In the genomic region with DNA sequence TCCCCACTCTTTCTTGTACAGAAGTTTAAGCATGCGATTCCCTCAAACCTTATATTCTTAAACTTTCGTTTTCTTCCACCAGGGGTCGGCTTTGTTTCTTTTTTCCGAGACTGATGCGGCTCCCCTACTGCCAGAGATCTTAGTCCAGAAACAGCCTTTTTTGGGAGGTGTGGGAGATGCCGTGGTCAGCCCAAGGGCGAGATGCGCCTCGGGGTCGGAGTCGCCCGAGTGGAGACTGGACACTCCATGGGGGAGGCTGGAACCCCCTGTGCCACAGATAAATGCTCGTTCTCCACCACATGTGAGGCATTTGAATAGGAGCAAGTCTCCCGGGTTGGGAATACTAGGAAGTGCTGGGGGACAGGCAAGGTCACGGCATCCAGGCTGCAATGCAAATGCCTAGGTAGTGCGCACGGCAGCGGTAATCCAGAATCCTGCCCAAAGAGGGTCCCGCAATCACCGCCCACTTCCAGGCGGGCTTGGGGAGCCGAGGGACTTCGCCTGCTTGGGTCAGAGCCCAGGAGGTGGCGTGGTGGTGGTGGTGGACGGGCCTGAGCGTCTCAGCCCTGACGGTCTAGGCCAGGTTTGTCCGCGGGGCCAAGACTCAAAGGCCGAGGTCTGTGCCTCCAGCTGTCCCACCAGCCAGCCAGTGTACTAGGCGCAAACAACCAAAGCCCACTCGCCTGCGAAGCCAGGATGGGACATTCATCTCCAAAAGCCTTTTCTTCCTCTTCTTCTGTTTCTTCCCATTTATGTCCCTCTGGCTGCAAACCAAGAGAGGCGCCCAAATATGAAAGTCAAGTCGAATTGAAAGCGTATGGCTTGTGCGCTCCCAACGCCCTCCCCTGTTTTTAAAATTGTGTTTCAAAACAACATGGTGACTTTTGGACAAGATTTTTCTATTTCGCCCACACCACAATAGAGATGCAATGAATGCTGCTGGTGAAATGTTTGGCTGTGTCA, we compare ENCODE assay signal across 8 cellular contexts. TPM values are rescaled to one million over a fixed set of nuclear protein-coding genes. Genes with fewer than 3 reads are reported as not detected.
DNase-seq lines count a peak whose midpoint lies in the region; ATAC-seq and TF ChIP-seq lines count a peak whose summit lies in the region.

No MANE protein-coding gene starts in this region.

- no peaks in the 10 kb centered on the region for H3K9me3 ChIP-seq in colonic mucosa

- H3K36me3 ChIP-seq in colonic mucosa, result no peaks in the 10 kb centered on the region

- POLR2A ChIA-PET in GM10248 (lab: Yijun Ruan, JAX), result no interaction called here

- no peak overlapping the region for H3K4me3 ChIP-seq in colonic mucosa

- H3K4me3 Mint-ChIP-seq in activated T-cell treated with anti-CD3 and anti-CD28 coated beads, Interleukin-2, amount 50 U/mL, for 4 hours, result peak overlapping the region; percentile 58

- H3K9me3 Mint-ChIP-seq in activated T-cell treated with anti-CD3 and anti-CD28 coated beads, Interleukin-2, amount 50 U/mL, for 4 hours, result no peaks in the 10 kb centered on the region

- CTCF ChIA-PET in GM10248 (lab: Yijun Ruan, JAX), result interaction anchor here (0.7 to 1.6 kb wide), 3 partner anchors 9 to 380 kb away, joined by 3 read pairs; no protein-coding TSS in a partner anchor

- peaks cover 22% of the 10 kb centered on the region for H3K4me1 ChIP-seq in colonic mucosa

- H3K27me3 Mint-ChIP-seq in activated T-cell treated with anti-CD3 and anti-CD28 coated beads, Interleukin-2, amount 50 U/mL, for 4 hours (ENCODE audit: low read depth), result peaks cover 84% of the 10 kb centered on the region

- DNase-seq in AG08396 (ENCODE audit: low spot score) (peak; percentile 77), GM10248 (ENCODE audit: extremely low spot score) (no peak), NCI-H2171 (lab: John Stamatoyannopoulos, UW) (peak; percentile 8), head of caudate nucleus (peak in 23 of 42 donors; percentile 19 to 78 (median 48)), pons (ENCODE audit: low spot score) (peak; percentile 53), colonic mucosa (no peak)
- DNase-seq in activated T-cell treated with anti-CD3 and anti-CD28 coated beads, Interleukin-2, amount 50 U/mL, for 4 hours, result no peak

- H3K36me3 Mint-ChIP-seq in activated T-cell treated with anti-CD3 and anti-CD28 coated beads, Interleukin-2, amount 50 U/mL, for 4 hours (ENCODE audit: insufficient read depth), result no peaks in the 10 kb centered on the region

- intact Hi-C loops in head of caudate nucleus (cut with DNase I), result loop anchor here (5.0 kb wide), 1 partner anchor 413 kb away; no protein-coding TSS in a partner anchor
- intact Hi-C loops in colonic mucosa (cut with DNase I), result loop anchor here (5.0 to 10.0 kb wide), 3 partner anchors 53 to 413 kb away; partner anchors contain the start of gene NR2E1

- no peak overlapping the region for H3K27ac ChIP-seq in colonic mucosa

- H3K4me1 Mint-ChIP-seq in activated T-cell treated with anti-CD3 and anti-CD28 coated beads, Interleukin-2, amount 50 U/mL, for 4 hours (ENCODE audit: low read depth), result peaks cover 42% of the 10 kb centered on the region

- TF ChIP-seq CTCF in GM10248 (IDR thresholded peaks at IDR 0.05; ENCODE audit: control extremely low read depth, extremely low read depth, low read depth, missing control alignments) (peak; percentile 42), colonic mucosa (IDR thresholded peaks at IDR 0.05) (no peak)

- no peak overlapping the region for H3K9ac ChIP-seq in colonic mucosa (ENCODE audit: low read depth in 2 of 2, low read length in 2 of 2)

- no peak for ATAC-seq in activated T-cell treated with anti-CD3 and anti-CD28 coated beads, Interleukin-2, amount 50 U/mL, for 4 hours
- no peak for ATAC-seq in HG03565 (IDR thresholded peaks at IDR 0.05; ENCODE audit: unreplicated experiment)

- H3K27me3 ChIP-seq in colonic mucosa, result peaks cover 49% of the 10 kb centered on the region

RNA-seq across cellular contexts. Expression of gene OSTM1, which starts 39.3 kb away (rescaled TPM):
- total RNA-seq in activated T-cell treated with anti-CD3 and anti-CD28 coated beads, Interleukin-2, amount 50 U/mL, for 4 hours, result 10 to 100 TPM; 30.0 to 40.7 (median 31.4) TPM
- total RNA-seq in colonic mucosa, result 10 to 100 TPM; 14.7 to 21.1 TPM

RNA-seq across cellular contexts. Expression of gene NR2E1, which starts 52.0 kb away (rescaled TPM):
- total RNA-seq in activated T-cell treated with anti-CD3 and anti-CD28 coated beads, Interleukin-2, amount 50 U/mL, for 4 hours, result not detected
- not detected for total RNA-seq in colonic mucosa

Comparison
In these comparisons a context has a peak if more than half of its experiments do, and no peak if none do; other contexts are left out.
1. DNase-seq: peak in AG08396 (single experiment), NCI-H2171 (single experiment), head of caudate nucleus (23 of 42) and pons (single experiment); none in GM10248 (single experiment), activated T-cell treated with anti-CD3 and anti-CD28 coated beads, Interleukin-2, amount 50 U/mL, for 4 hours (single experiment) and colonic mucosa (single experiment).